12 cellular contexts compared by ENCODE assay signal in the genomic region with DNA sequence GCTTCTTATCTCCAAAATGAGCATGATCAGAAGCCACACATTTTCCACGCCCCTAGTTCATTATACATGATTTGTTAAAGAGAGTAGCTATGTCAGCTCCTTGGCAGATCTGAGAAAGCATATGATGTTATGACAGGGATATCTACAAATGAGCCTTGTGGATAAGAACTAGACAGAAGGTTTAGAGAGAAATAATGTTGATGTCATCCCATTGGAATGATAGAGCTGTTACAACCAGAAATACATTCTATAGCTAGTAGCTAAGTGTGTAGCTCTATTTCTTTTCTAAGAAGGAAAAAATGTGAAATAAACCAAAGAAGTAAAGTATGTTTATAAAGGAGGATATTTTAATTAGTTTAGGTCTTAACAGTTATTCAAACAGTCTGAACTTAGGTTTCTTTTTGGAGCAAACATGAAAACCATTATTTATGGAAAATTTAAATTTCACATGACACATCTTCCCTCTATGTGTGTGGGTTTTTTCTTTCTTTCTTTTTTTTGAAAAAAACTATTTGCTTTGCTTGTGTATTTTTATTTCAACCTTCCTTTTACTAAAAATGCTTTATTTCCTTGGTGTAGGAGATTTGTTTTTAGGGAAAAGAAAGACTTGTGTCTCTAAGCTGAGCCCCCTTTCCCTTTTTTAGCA.
DNase-seq lines count a peak whose midpoint lies in the region; TF ChIP-seq lines count a peak whose summit lies in the region.
"Had no signal": no experiment of that assay in that cellular context is flagged by ENCODE, and none has a peak within 500 bp of the region (broad histone marks: within the 10 kb centered on the region; RNA-seq: fewer than 3 reads in every experiment).

No MANE protein-coding gene starts in this region.

- no peaks in the 10 kb centered on the region for H3K27me3 ChIP-seq in SJSA1 (replicated peaks)

- H3K27me3 Mint-ChIP-seq in osteocyte (ENCODE audit: unreplicated experiment): no peaks in the 10 kb centered on the region
- H3K27me3 Mint-ChIP-seq: stimulated activated memory B cell treated with anti-CD40 and anti-IgM and Interleukin-4, amounts not matched to agents 10 μg/mL and 1 μg/mL and 100 μg/mL, for 72 hours had no signal

- peaks cover 63% of the 10 kb centered on the region for H3K4me1 ChIP-seq in SJSA1 (replicated peaks)

- H3K27ac Mint-ChIP-seq in osteocyte (ENCODE audit: unreplicated experiment): peak overlapping the region; percentile 76
- H3K27ac Mint-ChIP-seq: stimulated activated memory B cell treated with anti-CD40 and anti-IgM and Interleukin-4, amounts not matched to agents 10 μg/mL and 1 μg/mL and 100 μg/mL, for 72 hours had no signal

- H3K9me3 Mint-ChIP-seq in osteocyte (ENCODE audit: unreplicated experiment): no peaks in the 10 kb centered on the region
- H3K9me3 Mint-ChIP-seq: stimulated activated memory B cell treated with anti-CD40 and anti-IgM and Interleukin-4, amounts not matched to agents 10 μg/mL and 1 μg/mL and 100 μg/mL, for 72 hours had no signal

- in situ Hi-C loops in G401 (cut with HindIII; ENCODE audit: low sequenced_read_pairs): no loop called here

- H3K36me3 ChIP-seq in SJSA1: peaks cover 9% of the 10 kb centered on the region

- no peaks in the 10 kb centered on the region for H3K9me3 ChIP-seq in SJSA1 (replicated peaks)

- H3K27ac ChIP-seq in SJSA1: peak overlapping the region; percentile 69

- no peak for TF ChIP-seq CTCF in osteocyte (IDR thresholded peaks at IDR 0.05)

- H3K4me3 ChIP-seq in SJSA1: no peak overlapping the region
- H3K4me3 ChIP-seq: skin epidermis had no signal

- peaks cover 36% of the 10 kb centered on the region for H3K36me3 Mint-ChIP-seq in osteocyte (ENCODE audit: unreplicated experiment)

- DNase-seq in G401 (ENCODE audit: low spot score) (peak; percentile 5), SJSA1 (ENCODE audit: low read depth in 1 of 2, low spot score in 2 of 2) (peak in 1 of 2 experiments; percentile 79), fibroblast of peridontal ligament (ENCODE audit: extremely low read depth) (peak; percentile 92), osteocyte (ENCODE audit: extremely low spot score, unreplicated experiment) (no peak), ecto neural progenitor cell (ENCODE audit: low spot score) (no peak), HK-2 (ENCODE audit: unreplicated experiment) (no peak), NOMO-1 treated with dmso at 0.1 percent for 144 hours (lab: John Stamatoyannopoulos, UW; ENCODE audit: unreplicated experiment) (no peak), cerebellum (ENCODE audit: low spot score) (no peak)
- DNase-seq: NCI-H345, T-helper 1 cell had no signal

- peaks cover 77% of the 10 kb centered on the region for H3K4me1 Mint-ChIP-seq in osteocyte (ENCODE audit: unreplicated experiment)
- H3K4me1 Mint-ChIP-seq: stimulated activated memory B cell treated with anti-CD40 and anti-IgM and Interleukin-4, amounts not matched to agents 10 μg/mL and 1 μg/mL and 100 μg/mL, for 72 hours had no signal

- no peak overlapping the region for H3K4me3 Mint-ChIP-seq in osteocyte (ENCODE audit: unreplicated experiment)
- H3K4me3 Mint-ChIP-seq: stimulated activated memory B cell treated with anti-CD40 and anti-IgM and Interleukin-4, amounts not matched to agents 10 μg/mL and 1 μg/mL and 100 μg/mL, for 72 hours had no signal

Comparison
In these comparisons a context has a peak if more than half of its experiments do, and no peak if none do; other contexts are left out.
1. DNase-seq: peak in G401 (single experiment) and fibroblast of peridontal ligament (single experiment); none in osteocyte (single experiment), ecto neural progenitor cell (single experiment), HK-2 (single experiment), NOMO-1 treated with dmso at 0.1 percent for 144 hours (single experiment) and cerebellum (single experiment).